Comparison of ENCODE assay signal across 1 cellular context in genomic region chr5:1004598-1005361, GRCh38.
A peak's percentile ranks its signal among the peaks of the same experiment; 100 is the strongest.
TF ChIP-seq lines count a peak whose summit lies in the region.

No MANE protein-coding gene starts in this region.

TF ChIP-seq in K562, 482 proteins besides CTCF, POLR2A, EP300 and RAD21 (continued from another document and continues in another):
- TF ChIP-seq NRF1 (conservative IDR thresholded peaks at IDR 0.05 in 1 of 2, IDR thresholded peaks at IDR 0.05 in 1 of 2): peak; percentile 28 to 36; a peak in 3 of 4 replicates
- TF ChIP-seq YY1 (IDR thresholded peaks at IDR 0.05; ENCODE audit: borderline replicate concordance in 1 of 3, control insufficient read depth in 1 of 3, extremely low read depth in 1 of 3, insufficient read depth in 3 of 3, insufficient read length in 1 of 3, insufficient replicate concordance in 2 of 3, low read depth in 1 of 3, low read length in 2 of 3): no peak
- no peak for TF ChIP-seq PML (IDR thresholded peaks at IDR 0.05; ENCODE audit: low read length)
- peak; percentile 93 for TF ChIP-seq CXXC5 (CRISPR knock-in tag; IDR thresholded peaks at IDR 0.05)
- peak; percentile 64; the same call in 1 of the 2 replicates for TF ChIP-seq FOXM1 (IDR thresholded peaks at IDR 0.05; ENCODE audit: low read depth)
- TF ChIP-seq FOXM1 (CRISPR knock-in tag; IDR thresholded peaks at IDR 0.05; ENCODE audit: low read depth): no peak
- no peak for TF ChIP-seq BRF2 (IDR thresholded peaks at IDR 0.05; ENCODE audit: borderline replicate concordance, insufficient read depth, insufficient read length)
- no peak for TF ChIP-seq KLF10 (CRISPR knock-in tag; IDR thresholded peaks at IDR 0.05)
- no peak for TF ChIP-seq PHB2 (IDR thresholded peaks at IDR 0.05; ENCODE audit: low read depth)
- no peak for TF ChIP-seq ZEB2 (IDR thresholded peaks at IDR 0.05)
- TF ChIP-seq ZNF695 (CRISPR knock-in tag; IDR thresholded peaks at IDR 0.05): no peak
- peak; percentile 87 for TF ChIP-seq VEZF1 (CRISPR knock-in tag; IDR thresholded peaks at IDR 0.05)
- no peak for TF ChIP-seq USF1 (CRISPR knock-in tag; IDR thresholded peaks at IDR 0.05)
- no peak for TF ChIP-seq CHD7 (IDR thresholded peaks at IDR 0.05; ENCODE audit: low read depth, low read length)
- TF ChIP-seq BRD9 (IDR thresholded peaks at IDR 0.05; ENCODE audit: low read depth, partially characterized antibody): no peak
- TF ChIP-seq ETV5 (CRISPR knock-in tag; IDR thresholded peaks at IDR 0.05; ENCODE audit: low read depth): no peak
- no peak for TF ChIP-seq ZFPM2 (CRISPR knock-in tag; IDR thresholded peaks at IDR 0.05)
- no peak for TF ChIP-seq ARID3A (IDR thresholded peaks at IDR 0.05; ENCODE audit: borderline replicate concordance, low read depth, low read length)
- 0 out of 2 replicates have a peak, but pooled peaks have one; percentile 38 for TF ChIP-seq SP1 (CRISPR knock-in tag; IDR thresholded peaks at IDR 0.05)
- TF ChIP-seq ZNF77 (CRISPR knock-in tag; IDR thresholded peaks at IDR 0.05): no peak
- no peak for TF ChIP-seq REST (CRISPR knock-in tag; IDR thresholded peaks at IDR 0.05; ENCODE audit: low read depth)
- TF ChIP-seq BHLHE40 (IDR thresholded peaks at IDR 0.05; ENCODE audit: low read length): peak; percentile 45; the same call in 1 of the 2 replicates
- 0 out of 2 replicates have a peak, but pooled peaks have one; percentile 78 for TF ChIP-seq TARDBP (IDR thresholded peaks at IDR 0.05)
- TF ChIP-seq PHF8 (IDR thresholded peaks at IDR 0.05; ENCODE audit: borderline replicate concordance, low read length): peak; percentile 22; the same call in 1 of the 2 replicates
- no peak for TF ChIP-seq ZBTB12 (CRISPR knock-in tag; IDR thresholded peaks at IDR 0.05)
- TF ChIP-seq FOS (IDR thresholded peaks at IDR 0.05; ENCODE audit: extremely low read depth, insufficient read length): no peak
- TF ChIP-seq MEIS2 (IDR thresholded peaks at IDR 0.05; ENCODE audit: partially characterized antibody): no peak
- no peak for TF ChIP-seq ZKSCAN8 (CRISPR knock-in tag; IDR thresholded peaks at IDR 0.05)
- TF ChIP-seq RFX1 (IDR thresholded peaks at IDR 0.05): no peak
- TF ChIP-seq CTCFL (IDR thresholded peaks at IDR 0.05; ENCODE audit: borderline replicate concordance, insufficient read depth, low read depth, low read length, poor library complexity, severe bottlenecking): peak; percentile 61
- TF ChIP-seq DMBX1 (CRISPR knock-in tag; IDR thresholded peaks at IDR 0.05; ENCODE audit: borderline replicate concordance): no peak
